ENCODE assay signal across 12 cellular contexts in the genomic region with DNA sequence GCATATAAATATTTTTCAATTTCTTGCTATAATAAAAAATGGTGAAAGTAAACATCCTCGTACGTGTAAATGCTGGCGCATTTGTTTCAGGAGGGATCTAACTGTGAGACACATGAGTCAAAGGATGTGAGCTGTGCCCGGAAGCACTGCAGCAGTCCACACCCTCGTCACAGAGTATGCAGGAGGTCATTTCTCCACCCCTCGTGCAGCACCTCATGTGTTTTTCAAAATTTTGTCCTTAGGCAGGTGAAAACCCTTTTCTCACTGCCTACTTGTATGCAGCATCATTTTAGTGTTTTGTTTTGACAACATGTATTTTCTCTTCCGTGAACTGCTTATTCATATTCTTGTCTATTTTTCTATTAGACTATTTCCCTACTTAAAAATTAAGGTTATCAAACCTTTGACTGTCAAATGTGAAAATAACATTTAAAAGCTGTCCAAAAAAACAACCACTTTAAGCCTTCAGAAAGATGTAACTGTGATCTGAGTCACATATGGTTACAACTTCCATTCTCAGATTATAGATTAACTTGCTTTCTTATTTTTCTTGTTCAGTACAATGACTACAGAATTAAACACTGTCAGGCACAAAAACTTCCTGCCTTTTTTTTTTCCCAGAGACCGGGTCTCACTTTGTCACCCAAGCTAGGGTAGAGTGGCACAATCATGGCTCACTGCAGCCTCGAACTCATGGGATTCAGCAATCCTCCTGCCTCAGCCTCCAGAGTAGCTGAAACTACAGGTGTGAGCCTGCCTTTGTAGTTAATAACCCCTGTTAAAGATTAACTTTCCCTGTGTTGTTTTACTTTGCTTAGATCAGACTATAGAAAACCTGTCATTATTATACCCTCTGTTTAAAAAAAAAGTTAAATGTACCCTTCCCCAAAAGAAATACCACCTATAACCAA.
DNase-seq lines count a peak whose midpoint lies in the region; ATAC-seq and TF ChIP-seq lines count a peak whose summit lies in the region.
"Had no signal": no experiment of that assay in that cellular context is flagged by ENCODE, and none has a peak within 500 bp of the region (broad histone marks: within the 10 kb centered on the region; RNA-seq: fewer than 3 reads in every experiment).

No MANE protein-coding gene starts in this region.

- intact Hi-C loops in left lung (cut with DNase I): no loop called here

- H3K4me3 ChIP-seq in SJSA1 (no peak overlapping the region), left lung (no peak overlapping the region), neural progenitor cell (no peak overlapping the region)

- TF ChIP-seq CTCF in left lung (IDR thresholded peaks at IDR 0.05): no peak
- TF ChIP-seq CTCF in GM10266 (IDR thresholded peaks at IDR 0.05; ENCODE audit: control insufficient read depth, insufficient read depth, low read depth, missing control alignments): no peak
- TF ChIP-seq CTCF in neural progenitor cell (IDR thresholded peaks at IDR 0.05): no peak

- H3K27ac Mint-ChIP-seq in neural progenitor cell: no peak overlapping the region

- H3K4me1 Mint-ChIP-seq in neural progenitor cell: peaks cover 5% of the 10 kb centered on the region
- H3K4me1 Mint-ChIP-seq: naive B cell had no signal

- no peak overlapping the region for H3K4me2 ChIP-seq in neural progenitor cell

- no peak overlapping the region for H2AFZ ChIP-seq in neural progenitor cell (replicated peaks)

- peak; percentile 31 to 66 for DNase-seq in SJSA1 (ENCODE audit: low read depth in 1 of 2, low spot score in 2 of 2)
- DNase-seq in left lung: no peak
- no peak for DNase-seq in DMS79 treated with DMSO at 0.1 percent for 48 hours (lab: John Stamatoyannopoulos, UW)
- DNase-seq in retina: no peak
- no peak for DNase-seq in GM10266 (ENCODE audit: extremely low spot score)
- no peak for DNase-seq in neural progenitor cell (ENCODE audit: low spot score)
- DNase-seq: DMS153, H7, naive B cell, NCI-H2107 had no signal

- H3K79me2 ChIP-seq in neural progenitor cell (ENCODE audit: low read depth): no peaks in the 10 kb centered on the region

- ATAC-seq in GM18873 (IDR thresholded peaks at IDR 0.05; ENCODE audit: low FRiP score, unreplicated experiment) (peak; percentile 60), HG02973 (IDR thresholded peaks at IDR 0.05; ENCODE audit: unreplicated experiment) (peak; percentile 50), left lung (peak; percentile 34)

- H3K27me3 Mint-ChIP-seq in neural progenitor cell (ENCODE audit: insufficient read depth, low read depth): no peaks in the 10 kb centered on the region
- H3K27me3 Mint-ChIP-seq: naive B cell had no signal

- H3K27ac ChIP-seq in SJSA1 (peak overlapping the region; percentile 51), left lung (peak overlapping the region in 1 of 2 donors; percentile 28), neural progenitor cell (no peak overlapping the region)

- no peak overlapping the region for H3K9ac ChIP-seq in neural progenitor cell

- no peaks in the 10 kb centered on the region for H4K20me1 ChIP-seq in neural progenitor cell (ENCODE audit: low read depth)

- H3K4me1 ChIP-seq in SJSA1 (replicated peaks): peaks cover 6% of the 10 kb centered on the region; the same call in 1 of the 2 replicates
- H3K4me1 ChIP-seq in left lung: no peaks in the 10 kb centered on the region
- peaks cover 4% of the 10 kb centered on the region for H3K4me1 ChIP-seq in neural progenitor cell

- H3F3A ChIP-seq in neural progenitor cell (ENCODE audit: low read depth): no peaks in the 10 kb centered on the region

- H3K9me3 Mint-ChIP-seq in neural progenitor cell: no peaks in the 10 kb centered on the region
- H3K9me3 Mint-ChIP-seq: naive B cell had no signal

- H3K27me3 ChIP-seq in SJSA1 (replicated peaks): no peaks in the 10 kb centered on the region
- H3K27me3 ChIP-seq in left lung: no peaks in the 10 kb centered on the region
- H3K27me3 ChIP-seq in neural progenitor cell: no peaks in the 10 kb centered on the region

- H3K9me3 ChIP-seq in SJSA1 (replicated peaks) (no peaks in the 10 kb centered on the region), left lung (no peaks in the 10 kb centered on the region), neural progenitor cell (ENCODE audit: low read depth) (no peaks in the 10 kb centered on the region)

- no peak overlapping the region for H3K4me3 Mint-ChIP-seq in neural progenitor cell
- H3K4me3 Mint-ChIP-seq: naive B cell had no signal

- no peaks in the 10 kb centered on the region for H3K36me3 Mint-ChIP-seq in neural progenitor cell

- H3K36me3 ChIP-seq in SJSA1 (no peaks in the 10 kb centered on the region), left lung (no peaks in the 10 kb centered on the region), neural progenitor cell (no peaks in the 10 kb centered on the region)

Comparison
In these comparisons a context has a peak if more than half of its experiments do, and no peak if none do; other contexts are left out.
1. DNase-seq: peak in SJSA1 (2 of 2); none in left lung (0 of 2), DMS79 treated with DMSO at 0.1 percent for 48 hours (single experiment), retina (single experiment), GM10266 (single experiment) and neural progenitor cell (single experiment).
2. Peak in every context shown above with its lines, with median percentiles within 50 percentile points of each other: ATAC-seq.